7 cellular contexts compared by ENCODE assay signal in the genomic region with DNA sequence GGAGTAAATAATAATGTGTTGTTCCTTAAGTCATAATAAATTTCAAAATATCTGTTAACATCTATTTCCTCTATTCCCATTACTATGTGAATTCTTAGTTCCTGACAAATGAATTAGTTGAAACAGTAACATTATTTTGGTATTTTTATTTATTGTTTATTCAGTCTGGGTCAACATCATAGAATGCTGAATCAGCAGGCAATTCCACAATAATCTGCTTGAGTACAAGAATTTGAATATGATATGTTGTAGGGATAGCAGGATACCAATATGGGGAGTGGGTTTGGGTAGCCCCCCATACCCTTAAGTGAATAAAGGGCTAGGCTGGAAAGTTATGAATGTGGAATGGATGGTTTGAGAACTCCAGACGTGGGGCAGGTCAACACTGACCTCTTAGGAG.
"Had no signal": no experiment of that assay in that cellular context is flagged by ENCODE, and none has a peak within 500 bp of the region (broad histone marks: within the 10 kb centered on the region; RNA-seq: fewer than 3 reads in every experiment).

No MANE protein-coding gene starts in this region.

- H3K27ac Mint-ChIP-seq: H9, IgD-negative memory B cell had no signal

- H3K4me3 ChIP-seq: GM23248 had no signal

- H3K27me3 Mint-ChIP-seq: IgD-negative memory B cell had no signal

- H3K4me1 Mint-ChIP-seq: IgD-negative memory B cell had no signal

- H3K27ac ChIP-seq: GM23248 had no signal

- DNase-seq: GM23248, GOT3, H9, HCEC 1CT, KG1 had no signal

- H2AFZ ChIP-seq: GM23248 had no signal

- FAIRE-seq: H54 had no signal

- H3K9ac ChIP-seq: GM23248 had no signal

- H3K4me3 Mint-ChIP-seq: H9, IgD-negative memory B cell had no signal
